ENCODE assay signal across 28 cellular contexts in genomic region chr6:50847890-50848594, GRCh38. TPM values are rescaled to one million over a fixed set of nuclear protein-coding genes. Genes with fewer than 3 reads are reported as not detected.
DNase-seq lines count a peak whose midpoint lies in the region; ATAC-seq, FAIRE-seq and TF ChIP-seq lines count a peak whose summit lies in the region.
"Had no signal": no experiment of that assay in that cellular context is flagged by ENCODE, and none has a peak within 500 bp of the region (broad histone marks: within the 10 kb centered on the region; RNA-seq: fewer than 3 reads in every experiment).

No MANE protein-coding gene starts in this region.

- H3K4me2 ChIP-seq in PC-3 (ENCODE audit: low read length), result no peak overlapping the region
- H3K4me2 ChIP-seq: A549; BLaER1 treated with 17β-estradiol and CSF1 and Interleukin-3, amounts not matched to agents 10 nM and 100 nM had no signal

- H3K9ac ChIP-seq in PC-3 (ENCODE audit: low read length), result no peak overlapping the region
- H3K9ac ChIP-seq: BLaER1 treated with 17β-estradiol and CSF1 and Interleukin-3, amounts not matched to agents 10 nM and 100 nM; GM23248 had no signal

- intact Hi-C loops in PC-3 (cut with micrococcal nuclease), result no loop called here

- H3K36me3 Mint-ChIP-seq in osteocyte (ENCODE audit: unreplicated experiment) (peaks cover 14% of the 10 kb centered on the region), type B pancreatic cell (no peaks in the 10 kb centered on the region)
- H3K36me3 Mint-ChIP-seq: CD4-positive, alpha-beta memory T cell had no signal

- H3F3A ChIP-seq in PC-3 (ENCODE audit: low read length, unreplicated experiment), result no peaks in the 10 kb centered on the region

- no peaks in the 10 kb centered on the region for H3K9me2 ChIP-seq in PC-3 (replicated peaks; ENCODE audit: low read length)

- ATAC-seq in PC-3 (no peak), GM21717 (IDR thresholded peaks at IDR 0.05; ENCODE audit: unreplicated experiment) (no peak)
- ATAC-seq: A549, SK-N-SH treated with all-trans-retinoic acid at 6 μM for 48 hours had no signal

- H3K36me3 ChIP-seq in PC-3 (ENCODE audit: low read depth, low read length) (no peaks in the 10 kb centered on the region), bronchial epithelial cell (ENCODE audit: control insufficient read depth, insufficient read depth, low read length) (no peaks in the 10 kb centered on the region)
- H3K36me3 ChIP-seq: BLaER1 treated with 17β-estradiol and CSF1 and Interleukin-3, amounts not matched to agents 10 nM and 100 nM; HAP-1 had no signal

- H3K4me3 Mint-ChIP-seq in osteocyte (ENCODE audit: unreplicated experiment) (no peak overlapping the region), type B pancreatic cell (peak overlapping the region; percentile 6)
- H3K4me3 Mint-ChIP-seq: CD4-positive, alpha-beta memory T cell; HFFc6 had no signal

- CTCF ChIA-PET in PC-3 (lab: Charles Lee), result no interaction called here

- no peaks in the 10 kb centered on the region for H3K9me3 ChIP-seq in PC-3 (ENCODE audit: low read length)
- H3K9me3 ChIP-seq: A549, HAP-1 had no signal

- no peaks in the 10 kb centered on the region for H3K4me1 ChIP-seq in PC-3 (ENCODE audit: insufficient read depth, low read length)
- H3K4me1 ChIP-seq: A549; BLaER1 treated with 17β-estradiol and CSF1 and Interleukin-3, amounts not matched to agents 10 nM and 100 nM; HAP-1 had no signal

- H4K20me1 ChIP-seq in PC-3 (ENCODE audit: low read length), result no peaks in the 10 kb centered on the region
- H4K20me1 ChIP-seq: BLaER1 treated with 17β-estradiol and CSF1 and Interleukin-3, amounts not matched to agents 10 nM and 100 nM had no signal

- H3K4me3 ChIP-seq in PC-3 (ENCODE audit: low read length) (no peak overlapping the region), bronchial epithelial cell (ENCODE audit: low read depth, low read length) (no peak overlapping the region)
- H3K4me3 ChIP-seq: A549; BLaER1 treated with 17β-estradiol and CSF1 and Interleukin-3, amounts not matched to agents 10 nM and 100 nM; GM23248; HAP-1 had no signal

- no peaks in the 10 kb centered on the region for H3K79me2 ChIP-seq in PC-3 (ENCODE audit: low read length)

- H3K27ac ChIP-seq in PC-3 (ENCODE audit: low read length), result no peak overlapping the region
- H3K27ac ChIP-seq: A549; BLaER1 treated with 17β-estradiol and CSF1 and Interleukin-3, amounts not matched to agents 10 nM and 100 nM; GM23248 had no signal

- no peak overlapping the region for H2AFZ ChIP-seq in PC-3 (ENCODE audit: low read length)
- H2AFZ ChIP-seq: GM23248 had no signal

- POLR2A ChIA-PET in PC-3 (lab: Charles Lee; ENCODE audit: unreplicated experiment), result no interaction called here

- peak; percentile 11 for DNase-seq in PC-3
- peak; percentile 6 for DNase-seq in bronchial epithelial cell (ENCODE audit: low read depth)
- DNase-seq in osteocyte (ENCODE audit: extremely low spot score, unreplicated experiment), result no peak
- no peak for DNase-seq in type B pancreatic cell (ENCODE audit: extremely low spot score, unreplicated experiment)
- no peak for DNase-seq in HUDEP-2 (lab: John Stamatoyannopoulos, UW; ENCODE audit: unreplicated experiment in 76 of 76)
- no peak for DNase-seq in globus pallidus (ENCODE audit: low spot score)
- DNase-seq: AML-193; CD4-positive, alpha-beta memory T cell; COR-L47; DMS53; GM23248; HFFc6; Karpas-422; MV-4-11; NCI-H1105; NCI-H146; NCI-H1930; NCI-H2107; NCI-H524; NCI-H774 had no signal

- H3K27ac Mint-ChIP-seq in osteocyte (ENCODE audit: unreplicated experiment), result peak overlapping the region; percentile 25
- peak overlapping the region; percentile 93 for H3K27ac Mint-ChIP-seq in type B pancreatic cell
- H3K27ac Mint-ChIP-seq: CD4-positive, alpha-beta memory T cell; HFFc6 had no signal

- BruUV-seq in PC-3 (replicated peaks; lab: Mats Ljungman, UMichigan), result no TSS peak

- no peak for FAIRE-seq in bronchial epithelial cell (lab: Jason Lieb, UNC)
- FAIRE-seq: A549, GM18507 had no signal

- TF ChIP-seq CTCF in PC-3 (conservative IDR thresholded peaks at IDR 0.05; ENCODE audit: low read depth, low read length) (no peak), bronchial epithelial cell (IDR thresholded peaks at IDR 0.05; ENCODE audit: insufficient read depth, low read length, severe bottlenecking) (no peak), osteocyte (IDR thresholded peaks at IDR 0.05) (no peak), type B pancreatic cell (conservative IDR thresholded peaks at IDR 0.05) (no peak)

- H3K4me1 Mint-ChIP-seq in osteocyte (ENCODE audit: unreplicated experiment) (peaks cover 28% of the 10 kb centered on the region), type B pancreatic cell (ENCODE audit: unreplicated experiment) (peaks cover 4% of the 10 kb centered on the region)
- H3K4me1 Mint-ChIP-seq: CD4-positive, alpha-beta memory T cell had no signal

- H3K27me3 Mint-ChIP-seq in osteocyte (ENCODE audit: unreplicated experiment) (peaks cover 3% of the 10 kb centered on the region), type B pancreatic cell (peaks cover 99% of the 10 kb centered on the region)

- H3K9me3 Mint-ChIP-seq in osteocyte (ENCODE audit: unreplicated experiment) (no peaks in the 10 kb centered on the region), type B pancreatic cell (no peaks in the 10 kb centered on the region)
- H3K9me3 Mint-ChIP-seq: HFFc6 had no signal

- H3K27me3 ChIP-seq in PC-3 (ENCODE audit: low read length) (peaks cover 69% of the 10 kb centered on the region), bronchial epithelial cell (ENCODE audit: control insufficient read depth, insufficient read depth, low read length) (peaks cover 50% of the 10 kb centered on the region)

RNA-seq across cellular contexts. Expression of gene TFAP2B, which starts 29.4 kb away (rescaled TPM):
- total RNA-seq in PC-3 (2014; rRNA removed) (not detected in 2 replicates), bronchial epithelial cell (not detected in 2 replicates), osteocyte (26.4 and 27.5 TPM in 2 replicates), type B pancreatic cell (ENCODE audit: low replicate concordance) (11.6 and 75.5 TPM in 2 replicates)
- total RNA-seq: CD4-positive, alpha-beta memory T cell; Daoy; G401; GM23248; HFFc6 had no signal

Comparison
In these comparisons a context has a peak if more than half of its experiments do, and no peak if none do; other contexts are left out.
1. DNase-seq: peak in PC-3 (single experiment) and bronchial epithelial cell (single experiment); none in osteocyte (single experiment), type B pancreatic cell (single experiment), HUDEP-2 (0 of 76) and globus pallidus (single experiment).
2. RNA of gene TFAP2B, which starts 29.4 kb away (total RNA-seq): 26.4 to 27.5 TPM in osteocyte and 11.6 to 75.5 TPM in type B pancreatic cell; not detected in PC-3 and not detected in bronchial epithelial cell; every median in the first group is over 10 times any median in the second.